9 cellular contexts compared by ENCODE assay signal in the genomic region with DNA sequence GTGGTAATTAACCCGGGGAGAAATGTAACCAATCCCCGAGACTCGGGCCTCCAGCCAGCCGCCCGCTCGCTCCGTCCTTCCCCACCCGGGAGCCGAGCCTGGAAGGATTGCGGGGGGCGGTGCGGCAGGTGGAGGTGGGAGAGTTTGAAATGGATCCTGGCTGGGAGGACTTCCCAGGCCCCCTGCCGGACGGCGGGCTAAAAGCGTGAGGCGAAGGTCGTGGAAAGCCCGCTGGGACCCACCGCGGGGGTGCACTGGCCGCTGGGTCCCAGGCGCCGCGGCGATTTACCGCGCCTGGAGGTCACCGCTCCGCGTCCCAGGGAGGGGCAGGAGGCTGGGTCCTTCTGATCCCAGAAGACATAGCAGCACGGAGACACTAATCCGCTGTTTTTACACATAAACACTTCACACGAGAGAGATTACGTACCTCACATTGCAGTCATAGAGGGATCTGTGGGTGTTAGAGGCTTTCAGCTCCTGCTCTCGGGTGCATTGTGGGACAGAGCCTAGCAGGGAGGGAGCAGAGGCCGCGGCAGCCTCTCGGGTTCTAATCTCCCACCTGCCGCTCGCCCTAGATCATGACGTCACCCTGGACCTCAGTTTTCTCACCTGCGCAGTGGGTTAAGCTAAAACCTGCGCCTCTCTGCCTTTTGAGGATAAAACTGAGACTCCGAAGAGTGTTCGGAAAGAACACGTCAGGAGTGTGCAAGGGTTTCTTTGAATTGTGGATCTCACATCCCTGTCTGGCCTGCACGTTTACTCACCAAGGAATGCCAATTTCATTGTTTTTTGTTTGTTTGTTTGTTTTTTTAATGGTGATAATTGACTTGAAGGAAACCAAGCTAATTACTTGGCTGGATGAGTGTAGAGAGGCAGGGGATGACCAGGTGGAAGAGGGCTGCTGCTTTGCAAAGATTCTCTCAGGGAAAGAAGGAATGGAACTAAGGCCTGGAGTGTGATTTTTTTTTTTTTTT. TPM values are rescaled to one million over a fixed set of nuclear protein-coding genes. Genes with fewer than 3 reads are reported as not detected.
DNase-seq lines count a peak whose midpoint lies in the region; ATAC-seq and TF ChIP-seq lines count a peak whose summit lies in the region.
"Had no signal": no experiment of that assay in that cellular context is flagged by ENCODE, and none has a peak within 500 bp of the region (broad histone marks: within the 10 kb centered on the region; RNA-seq: fewer than 3 reads in every experiment).

No MANE protein-coding gene starts in this region.

- DNase-seq in COLO668 (lab: John Stamatoyannopoulos, UW; ENCODE audit: unreplicated experiment) (peak; percentile 97), RPMI8226 (peak; percentile 62), right atrium auricular region (ENCODE audit: low spot score) (no peak), retina (peak; percentile 93), mucosa of gallbladder (ENCODE audit: low spot score) (no peak)

- H3K27ac ChIP-seq in right atrium auricular region: peak overlapping the region; percentile 92 to 95

- no peaks in the 10 kb centered on the region for H3K36me3 Mint-ChIP-seq in activated naive CD8-positive, alpha-beta T cell

- H3K27me3 Mint-ChIP-seq in activated naive CD8-positive, alpha-beta T cell: peaks cover 8% of the 10 kb centered on the region

- no peak for TF ChIP-seq CTCF in right atrium auricular region (IDR thresholded peaks at IDR 0.05)

- peaks cover 0 to 14% of the 10 kb centered on the region in 2 donors for H3K4me1 ChIP-seq in right atrium auricular region

- H3K9me3 Mint-ChIP-seq in activated naive CD8-positive, alpha-beta T cell (ENCODE audit: low read depth): no peaks in the 10 kb centered on the region

- peak overlapping the region; percentile 81 for H3K4me3 Mint-ChIP-seq in activated naive CD8-positive, alpha-beta T cell

- H3K27ac Mint-ChIP-seq in activated naive CD8-positive, alpha-beta T cell: peak overlapping the region; percentile 61

- H3K36me3 ChIP-seq in right atrium auricular region: no peaks in the 10 kb centered on the region

- H3K4me1 Mint-ChIP-seq in activated naive CD8-positive, alpha-beta T cell (ENCODE audit: low read depth): peaks cover 13% of the 10 kb centered on the region

- H3K4me3 ChIP-seq in right atrium auricular region: peak overlapping the region; percentile 49 to 70

- no peaks in the 10 kb centered on the region for H3K9me3 ChIP-seq in right atrium auricular region

- ATAC-seq in GM19397 (IDR thresholded peaks at IDR 0.05; ENCODE audit: unreplicated experiment) (peak; percentile 38), HG03469 (IDR thresholded peaks at IDR 0.05; ENCODE audit: unreplicated experiment) (peak; percentile 34)

- no peaks in the 10 kb centered on the region for H3K27me3 ChIP-seq in right atrium auricular region

RNA-seq across cellular contexts. Expression of gene TMEM9, which starts 17.1 kb away (rescaled TPM):
- total RNA-seq in right atrium auricular region: 10 to 100 TPM; 41.8 to 63.4 TPM
- total RNA-seq in mucosa of gallbladder: 72.8 TPM

RNA-seq across cellular contexts. Expression of gene IGFN1, which starts 19.3 kb away (rescaled TPM):
- total RNA-seq in right atrium auricular region: not detected
- total RNA-seq in mucosa of gallbladder: 0.40 TPM
- total RNA-seq: activated CD8-positive, alpha-beta memory T cell treated with anti-CD3 and anti-CD28 coated beads for 36 hours had no signal

RNA-seq across cellular contexts. Expression of gene ASCL5, which starts 44.4 kb away (rescaled TPM):
- not detected for total RNA-seq in right atrium auricular region
- 0.12 TPM for total RNA-seq in mucosa of gallbladder
- total RNA-seq: activated CD8-positive, alpha-beta memory T cell treated with anti-CD3 and anti-CD28 coated beads for 36 hours had no signal

RNA-seq across cellular contexts. Expression of gene CACNA1S, which starts 59.1 kb away (rescaled TPM):
- total RNA-seq in right atrium auricular region (not detected), mucosa of gallbladder (not detected)
- total RNA-seq: activated CD8-positive, alpha-beta memory T cell treated with anti-CD3 and anti-CD28 coated beads for 36 hours had no signal

Comparison
In these comparisons a context has a peak if more than half of its experiments do, and no peak if none do; other contexts are left out.
1. DNase-seq: peak in COLO668 (single experiment), RPMI8226 (single experiment) and retina (single experiment); none in right atrium auricular region (single experiment) and mucosa of gallbladder (single experiment).